Comparison of ENCODE assay signal across 10 cellular contexts in genomic region chr1:8259498-8260290, GRCh38. TPM values are rescaled to one million over a fixed set of nuclear protein-coding genes. Genes with fewer than 3 reads are reported as not detected.
A peak's percentile ranks its signal among the peaks of the same experiment; 100 is the strongest.
DNase-seq lines count a peak whose midpoint lies in the region; ATAC-seq, FAIRE-seq and TF ChIP-seq lines count a peak whose summit lies in the region.
"Had no signal": no experiment of that assay in that cellular context is flagged by ENCODE, and none has a peak within 500 bp of the region (broad histone marks: within the 10 kb centered on the region; RNA-seq: fewer than 3 reads in every experiment).

No MANE protein-coding gene starts in this region.

- FAIRE-seq in astrocyte (lab: Jason Lieb, UNC), result peak; percentile 58

- H3K27ac Mint-ChIP-seq in astrocyte (ENCODE audit: unreplicated experiment), result peak overlapping the region; percentile 47
- H3K27ac Mint-ChIP-seq in effector memory CD8-positive, alpha-beta T cell, result no peak overlapping the region
- H3K27ac Mint-ChIP-seq in activated CD4-positive, alpha-beta T cell treated with anti-CD3 and anti-CD28 coated beads, Interleukin-2, amount 10 ng/mL, durations not matched to agents 7 days and 5 days, result no peak overlapping the region
- H3K27ac Mint-ChIP-seq: activated naive CD8-positive, alpha-beta T cell had no signal

- no peaks in the 10 kb centered on the region for H3K36me3 Mint-ChIP-seq in astrocyte (ENCODE audit: low read depth, unreplicated experiment)
- H3K36me3 Mint-ChIP-seq in effector memory CD8-positive, alpha-beta T cell (ENCODE audit: insufficient read depth), result no peaks in the 10 kb centered on the region
- no peaks in the 10 kb centered on the region for H3K36me3 Mint-ChIP-seq in activated CD4-positive, alpha-beta T cell treated with anti-CD3 and anti-CD28 coated beads, Interleukin-2, amount 10 ng/mL, durations not matched to agents 7 days and 5 days (ENCODE audit: low read depth)
- H3K36me3 Mint-ChIP-seq: activated naive CD8-positive, alpha-beta T cell had no signal

- H3K79me2 ChIP-seq in astrocyte (ENCODE audit: insufficient read depth, low read length), result no peaks in the 10 kb centered on the region

- no peak overlapping the region for H2AFZ ChIP-seq in astrocyte (ENCODE audit: low read depth, low read length)

- H4K20me1 ChIP-seq in astrocyte (ENCODE audit: insufficient read depth, low read length), result no peaks in the 10 kb centered on the region

- POLR2A ChIA-PET in activated CD4-positive, alpha-beta T cell treated with anti-CD3 and anti-CD28 coated beads, Interleukin-2, amount 10 ng/mL, durations not matched to agents 7 days and 5 days (lab: Charles Lee), result no interaction called here

- no peaks in the 10 kb centered on the region for H3K36me3 ChIP-seq in HUES48 (ENCODE audit: control insufficient read depth, insufficient read depth, low read length)
- no peaks in the 10 kb centered on the region for H3K36me3 ChIP-seq in astrocyte (ENCODE audit: insufficient read depth, low read length)
- H3K36me3 ChIP-seq in thymus (ENCODE audit: control insufficient read depth, insufficient read depth), result no peaks in the 10 kb centered on the region

- no peak overlapping the region for H3K4me3 ChIP-seq in HUES48 (ENCODE audit: low read depth, low read length)
- H3K4me3 ChIP-seq in astrocyte (ENCODE audit: insufficient read depth, low read depth, low read length), result peak overlapping the region; percentile 4
- H3K4me3 ChIP-seq in thymus (ENCODE audit: low read length), result no peak overlapping the region

- H3K4me2 ChIP-seq in astrocyte (ENCODE audit: low read length), result peak overlapping the region; percentile 74

- TF ChIP-seq POLR2A in GM18505 (IDR thresholded peaks at IDR 0.05; ENCODE audit: borderline replicate concordance, extremely low read depth, insufficient read depth, insufficient read length), result no peak

- no peaks in the 10 kb centered on the region for H3K9me3 ChIP-seq in HUES48 (ENCODE audit: control insufficient read depth, insufficient read depth, low read length)
- H3K9me3 ChIP-seq in astrocyte (ENCODE audit: insufficient read depth, low read depth, low read length), result no peaks in the 10 kb centered on the region
- no peaks in the 10 kb centered on the region for H3K9me3 ChIP-seq in thymus (ENCODE audit: control insufficient read depth)

- H3K27me3 ChIP-seq in HUES48 (ENCODE audit: control insufficient read depth, insufficient read depth, low read length) (no peaks in the 10 kb centered on the region), astrocyte (ENCODE audit: insufficient read depth, low read length) (no peaks in the 10 kb centered on the region), thymus (ENCODE audit: control insufficient read depth, insufficient read depth) (no peaks in the 10 kb centered on the region)

- H3K4me1 ChIP-seq in HUES48 (ENCODE audit: control insufficient read depth, insufficient read depth, low read length) (peaks cover 12% of the 10 kb centered on the region), astrocyte (ENCODE audit: insufficient read depth, low read length) (peaks cover 15% of the 10 kb centered on the region), thymus (ENCODE audit: control insufficient read depth, insufficient read depth, low read length) (no peaks in the 10 kb centered on the region)

- WGBS in thymus, result 77% methylated on average over 13 of the region's 13 CpGs

- no peak overlapping the region for H3K9ac ChIP-seq in HUES48 (ENCODE audit: low read depth, low read length)
- H3K9ac ChIP-seq in astrocyte (ENCODE audit: low read length), result peak overlapping the region; percentile 25

- DNase-seq in astrocyte (ENCODE audit: low read depth) (peak; percentile 82), kidney tubule cell (ENCODE audit: low spot score) (peak; percentile 54)
- no peak for DNase-seq in effector memory CD8-positive, alpha-beta T cell
- DNase-seq in activated CD4-positive, alpha-beta T cell treated with anti-CD3 and anti-CD28 coated beads, Interleukin-2, amount 10 ng/mL, durations not matched to agents 7 days and 5 days, result no peak
- DNase-seq: NK-92 treated with Interleukin-12 subunit alpha and Interleukin-12 subunit beta, amount 100 ng/mL, for 24 hours had no signal

- H3K4me1 Mint-ChIP-seq in astrocyte (ENCODE audit: low read depth, unreplicated experiment), result peaks cover 22% of the 10 kb centered on the region
- no peaks in the 10 kb centered on the region for H3K4me1 Mint-ChIP-seq in effector memory CD8-positive, alpha-beta T cell (ENCODE audit: low read depth in 2 of 2)
- no peaks in the 10 kb centered on the region for H3K4me1 Mint-ChIP-seq in activated CD4-positive, alpha-beta T cell treated with anti-CD3 and anti-CD28 coated beads, Interleukin-2, amount 10 ng/mL, durations not matched to agents 7 days and 5 days

- no peak overlapping the region for H3K4me3 Mint-ChIP-seq in astrocyte (ENCODE audit: unreplicated experiment)
- H3K4me3 Mint-ChIP-seq in effector memory CD8-positive, alpha-beta T cell, result no peak overlapping the region
- H3K4me3 Mint-ChIP-seq in activated CD4-positive, alpha-beta T cell treated with anti-CD3 and anti-CD28 coated beads, Interleukin-2, amount 10 ng/mL, durations not matched to agents 7 days and 5 days, result no peak overlapping the region
- H3K4me3 Mint-ChIP-seq: activated naive CD8-positive, alpha-beta T cell had no signal

- CTCF ChIA-PET in activated CD4-positive, alpha-beta T cell treated with anti-CD3 and anti-CD28 coated beads, Interleukin-2, amount 10 ng/mL, durations not matched to agents 7 days and 5 days (lab: Charles Lee), result no interaction called here

- H3K9me3 Mint-ChIP-seq in astrocyte (ENCODE audit: unreplicated experiment), result peaks cover 2% of the 10 kb centered on the region
- H3K9me3 Mint-ChIP-seq in effector memory CD8-positive, alpha-beta T cell, result no peaks in the 10 kb centered on the region
- no peaks in the 10 kb centered on the region for H3K9me3 Mint-ChIP-seq in activated CD4-positive, alpha-beta T cell treated with anti-CD3 and anti-CD28 coated beads, Interleukin-2, amount 10 ng/mL, durations not matched to agents 7 days and 5 days

- no peak for TF ChIP-seq CTCF in astrocyte (IDR thresholded peaks at IDR 0.05; ENCODE audit: insufficient read depth, low read depth, low read length)

- no peak for ATAC-seq in effector memory CD8-positive, alpha-beta T cell (replicated peaks)
- ATAC-seq in GM18505 (IDR thresholded peaks at IDR 0.05; ENCODE audit: unreplicated experiment) (no peak), HG03095 (IDR thresholded peaks at IDR 0.05; ENCODE audit: unreplicated experiment) (no peak)

- H3K27ac ChIP-seq in HUES48 (ENCODE audit: low read depth, low read length), result peak overlapping the region; percentile 30
- peak overlapping the region; percentile 7 for H3K27ac ChIP-seq in astrocyte (ENCODE audit: low read depth, low read length)
- H3K27ac ChIP-seq in thymus (ENCODE audit: low read depth), result peak overlapping the region; percentile 83

- no peaks in the 10 kb centered on the region for H3K27me3 Mint-ChIP-seq in astrocyte (ENCODE audit: low read depth, unreplicated experiment)
- peaks cover 23 to 34% of the 10 kb centered on the region in 2 donors for H3K27me3 Mint-ChIP-seq in effector memory CD8-positive, alpha-beta T cell
- H3K27me3 Mint-ChIP-seq in activated CD4-positive, alpha-beta T cell treated with anti-CD3 and anti-CD28 coated beads, Interleukin-2, amount 10 ng/mL, durations not matched to agents 7 days and 5 days, result peaks cover 2% of the 10 kb centered on the region

RNA-seq across cellular contexts. Expression of gene SLC45A1, which starts 58.2 kb away (rescaled TPM):
- 0.95 and 1.0 TPM in 2 replicates for total RNA-seq in astrocyte
- 1.4 TPM for polyA plus RNA-seq in thymus
- under 1 TPM; 0.32 to 0.44 TPM for total RNA-seq in activated CD4-positive, alpha-beta T cell treated with anti-CD3 and anti-CD28 coated beads, Interleukin-2, amount 10 ng/mL, durations not matched to agents 7 days and 5 days

Comparison
In these comparisons a context has a peak if more than half of its experiments do, and no peak if none do; other contexts are left out.
1. H3K27ac ChIP-seq: peak in every context shown above with its lines; median percentile 83 in thymus; 30 in HUES48; 7 in astrocyte.
2. DNase-seq: peak in astrocyte (single experiment) and kidney tubule cell (single experiment); none in effector memory CD8-positive, alpha-beta T cell (0 of 3) and activated CD4-positive, alpha-beta T cell treated with anti-CD3 and anti-CD28 coated beads, Interleukin-2, amount 10 ng/mL, durations not matched to agents 7 days and 5 days (single experiment).